8 cellular contexts compared by ENCODE assay signal in genomic region chr10:72275351-72276012, GRCh38. TPM values are rescaled to one million over a fixed set of nuclear protein-coding genes. Genes with fewer than 3 reads are reported as not detected.
DNase-seq lines count a peak whose midpoint lies in the region; ATAC-seq and TF ChIP-seq lines count a peak whose summit lies in the region.

No MANE protein-coding gene starts in this region.

- peak overlapping the region; percentile 7 for H3K18ac ChIP-seq in IMR-90 (ENCODE audit: low read depth, low read length)

- ATAC-seq in IMR-90 (ENCODE audit: low read depth): no peak
- no peak for ATAC-seq in HG02840 (IDR thresholded peaks at IDR 0.05; ENCODE audit: low FRiP score, unreplicated experiment)

- no peaks in the 10 kb centered on the region for H3K27me3 Mint-ChIP-seq in activated T-helper 2 cell treated with anti-CD3 and anti-CD28 coated beads, Interferon-gamma antibody, Interleukin-2, Interleukin-4, amounts not matched to agents 10 μg/mL and 5 μg/mL and 100 μg/mL, durations not matched to agents 14 hours and 24 hours and 36 hours (ENCODE audit: low read depth)

- H4K5ac ChIP-seq in IMR-90 (ENCODE audit: low read depth, low read length): peak overlapping the region; percentile 9; the same call in 1 of the 2 replicates

- peaks cover 38% of the 10 kb centered on the region for H3K4me1 Mint-ChIP-seq in activated T-helper 2 cell treated with anti-CD3 and anti-CD28 coated beads, Interferon-gamma antibody, Interleukin-2, Interleukin-4, amounts not matched to agents 10 μg/mL and 5 μg/mL and 100 μg/mL, durations not matched to agents 14 hours and 24 hours and 36 hours (ENCODE audit: low read depth)

- H3K9me3 Mint-ChIP-seq in activated T-helper 2 cell treated with anti-CD3 and anti-CD28 coated beads, Interferon-gamma antibody, Interleukin-2, Interleukin-4, amounts not matched to agents 10 μg/mL and 5 μg/mL and 100 μg/mL, durations not matched to agents 14 hours and 24 hours and 36 hours: no peaks in the 10 kb centered on the region

- BruUV-seq in IMR-90 (replicated peaks; lab: Mats Ljungman, UMichigan): no TSS peak

- TF ChIP-seq CTCF in BE2C (IDR thresholded peaks at IDR 0.05; ENCODE audit: low read depth, low read length) (no peak), IMR-90 (conservative IDR thresholded peaks at IDR 0.05; ENCODE audit: low read depth, low read length) (no peak), spleen (IDR thresholded peaks at IDR 0.05 in 8 of 11, conservative IDR thresholded peaks at IDR 0.05 in 3 of 11) (no peak)

- peak overlapping the region; percentile 66 for H2BK5ac ChIP-seq in IMR-90 (ENCODE audit: low read depth, low read length, poor library complexity, severe bottlenecking)

- H2AK9ac ChIP-seq in IMR-90 (replicated peaks; ENCODE audit: low read depth, low read length, poor library complexity): peak overlapping the region; percentile 98

- peak overlapping the region; percentile 15 to 70; a peak in 3 of 4 replicates for H4K8ac ChIP-seq in IMR-90 (ENCODE audit: low read depth in 2 of 2, low read length in 2 of 2)

- POLR2A ChIA-PET in IMR-90 (lab: Charles Lee; ENCODE audit: unreplicated experiment): interaction anchor here (0.6 to 0.9 kb wide), 3 partner anchors 8 to 45 kb away, joined by 3 to 6 read pairs (median 3); no protein-coding TSS in a partner anchor

- dilution Hi-C loops in IMR-90 (cut with HindIII; ENCODE audit: low sequenced_read_pairs, unreplicated experiment): no loop called here

- H2AFZ ChIP-seq in IMR-90 (replicated peaks; ENCODE audit: low read length, poor library complexity): peak overlapping the region; percentile 91

- H3K14ac ChIP-seq in IMR-90 (replicated peaks; ENCODE audit: low read depth, low read length): peak overlapping the region; percentile 97

- H3K27ac ChIP-seq in IMR-90 (ENCODE audit: insufficient read depth, low read length) (peak overlapping the region; percentile 87), spleen (peak overlapping the region; percentile 89 to 99 (median 97))

- peak overlapping the region; percentile 91 for H3K4ac ChIP-seq in IMR-90 (ENCODE audit: low read depth, low read length)

- no peak overlapping the region for H2BK20ac ChIP-seq in IMR-90 (ENCODE audit: low read depth, low read length)

- in situ Hi-C loops in IMR-90 (cut with MboI; ENCODE audit: low sequenced_read_pairs): no loop called here

- H2BK120ac ChIP-seq in IMR-90 (ENCODE audit: low read depth, low read length): peak overlapping the region; percentile 23

- no peak overlapping the region for H2BK15ac ChIP-seq in IMR-90 (ENCODE audit: low read depth, low read length)

- H3K36me3 Mint-ChIP-seq in activated T-helper 2 cell treated with anti-CD3 and anti-CD28 coated beads, Interferon-gamma antibody, Interleukin-2, Interleukin-4, amounts not matched to agents 10 μg/mL and 5 μg/mL and 100 μg/mL, durations not matched to agents 14 hours and 24 hours and 36 hours (ENCODE audit: low read depth): peaks cover 38% of the 10 kb centered on the region

- H3K56ac ChIP-seq in IMR-90 (ENCODE audit: extremely low read depth, insufficient read depth, low read length): peak overlapping the region; percentile 73

- H3K27me3 ChIP-seq in BE2C (no peaks in the 10 kb centered on the region), IMR-90 (ENCODE audit: control insufficient read depth, insufficient read depth, low read length) (no peaks in the 10 kb centered on the region), spleen (replicated peaks in 1 of 7) (no peaks in the 10 kb centered on the region)

- no peak for DNase-seq in BE2C
- peak; percentile 34 for DNase-seq in IMR-90
- no peak for DNase-seq in activated T-helper 2 cell treated with anti-CD3 and anti-CD28 coated beads, Interferon-gamma antibody, Interleukin-2, Interleukin-4, amounts not matched to agents 10 μg/mL and 5 μg/mL and 100 μg/mL, durations not matched to agents 14 hours and 24 hours and 36 hours (ENCODE audit: low spot score)
- DNase-seq in spleen: no peak
- no peak for DNase-seq in epidermal melanocyte (ENCODE audit: insufficient read length, low spot score)
- no peak for DNase-seq in A172 (ENCODE audit: low spot score)

- peaks cover 22% of the 10 kb centered on the region for H3K36me3 ChIP-seq in BE2C
- H3K36me3 ChIP-seq in IMR-90 (ENCODE audit: control insufficient read depth, insufficient read depth, low read length): peaks cover 24% of the 10 kb centered on the region
- H3K36me3 ChIP-seq in spleen: peaks cover 6 to 29% (median 18%) of the 10 kb centered on the region in 6 donors

- CTCF ChIA-PET in IMR-90 (lab: Yijun Ruan, JAX): interaction anchor here (0.6 to 1.9 kb wide), 9 partner anchors 8 to 1823 kb away, joined by 3 to 5 read pairs (median 3); no protein-coding TSS in a partner anchor

- H3K4me3 ChIP-seq in BE2C (ENCODE audit: low read depth, low read length) (peak overlapping the region; percentile 99), IMR-90 (ENCODE audit: insufficient read depth, low read depth, low read length) (peak overlapping the region; percentile 80), iPS-18c (ENCODE audit: insufficient read depth, low read depth, low read length) (peak overlapping the region; percentile 22; the same call in 1 of the 2 replicates), spleen (peak overlapping the region; percentile 82 to 98 (median 93))

- peaks cover 6% of the 10 kb centered on the region; the same call in 1 of the 2 replicates for H3K4me1 ChIP-seq in BE2C
- peaks cover 10% of the 10 kb centered on the region for H3K4me1 ChIP-seq in IMR-90 (ENCODE audit: control insufficient read depth, insufficient read depth, low read length)
- H3K4me1 ChIP-seq in spleen: peaks cover 22 to 76% (median 52%) of the 10 kb centered on the region in 6 donors

- H3K79me1 ChIP-seq in IMR-90 (ENCODE audit: low read depth in 1 of 2, low read length in 2 of 2): peaks cover 10 to 27% of the 10 kb centered on the region in 2 experiments; a peak in 3 of 4 replicates

- peak overlapping the region; percentile 92 for H3K23ac ChIP-seq in IMR-90 (ENCODE audit: low read depth, low read length)

- WGBS in IMR-90 (ENCODE audit: extremely low coverage in 2 of 2, insufficient read length in 1 of 2), 2 experiments: 0% methylated on average over 1 of the region's 12 CpGs; no CpG with 5 or more reads in 1 of the 2 experiments
- WGBS in spleen, 5 donors: 28 to 46% (median 37%) methylated on average over 12 of the region's 12 CpGs

- intact Hi-C loops in IMR-90 (cut with micrococcal nuclease): no loop called here
- intact Hi-C loops in activated T-helper 2 cell treated with anti-CD3 and anti-CD28 coated beads, Interferon-gamma antibody, Interleukin-2, Interleukin-4, amounts not matched to agents 10 μg/mL and 5 μg/mL and 100 μg/mL, durations not matched to agents 14 hours and 24 hours and 36 hours (cut with micrococcal nuclease): no loop called here
- intact Hi-C loops in spleen (cut with DNase I; ENCODE audit: low total_unique reads): loop anchor here (10.0 kb wide), 1 partner anchor 61 kb away; the partner anchor contains the start of genes ANAPC16 and ASCC1

- H3K9ac ChIP-seq in IMR-90 (ENCODE audit: low read depth, low read length): peak overlapping the region; percentile 94

- peak overlapping the region; percentile 10 for H2AK5ac ChIP-seq in IMR-90 (ENCODE audit: low read depth, low read length)

- H3K9me3 ChIP-seq in BE2C (no peaks in the 10 kb centered on the region), IMR-90 (ENCODE audit: control insufficient read depth, insufficient read depth, low read length) (no peaks in the 10 kb centered on the region), iPS-18c (ENCODE audit: control insufficient read depth, insufficient read depth, low read length) (no peaks in the 10 kb centered on the region), spleen (no peaks in the 10 kb centered on the region)

- H4K20me1 ChIP-seq in IMR-90 (ENCODE audit: insufficient read depth, low read length): peaks cover 38% of the 10 kb centered on the region

- H3K9me1 ChIP-seq in IMR-90 (ENCODE audit: insufficient read depth, low read length): peaks cover 10% of the 10 kb centered on the region; the same call in 1 of the 2 replicates

- H3K4me3 Mint-ChIP-seq in activated T-helper 2 cell treated with anti-CD3 and anti-CD28 coated beads, Interferon-gamma antibody, Interleukin-2, Interleukin-4, amounts not matched to agents 10 μg/mL and 5 μg/mL and 100 μg/mL, durations not matched to agents 14 hours and 24 hours and 36 hours (ENCODE audit: low read depth): peak overlapping the region; percentile 100

- peak overlapping the region; percentile 84 for H3K4me2 ChIP-seq in IMR-90 (ENCODE audit: low read depth, low read length)

- TF ChIP-seq RAD21 in IMR-90 (IDR thresholded peaks at IDR 0.05; ENCODE audit: low read length): no peak

- peak overlapping the region; percentile 94 for H3K27ac Mint-ChIP-seq in activated T-helper 2 cell treated with anti-CD3 and anti-CD28 coated beads, Interferon-gamma antibody, Interleukin-2, Interleukin-4, amounts not matched to agents 10 μg/mL and 5 μg/mL and 100 μg/mL, durations not matched to agents 14 hours and 24 hours and 36 hours

- TF ChIP-seq POLR2A in IMR-90 (IDR thresholded peaks at IDR 0.05; ENCODE audit: low read depth, low read length) (no peak; the same call in 1 of the 2 replicates), spleen (IDR thresholded peaks at IDR 0.05) (no peak)

- peak overlapping the region; percentile 26; the same call in 1 of the 2 replicates for H4K91ac ChIP-seq in IMR-90 (ENCODE audit: insufficient read depth, low read depth, low read length)

RNA-seq across cellular contexts. Expression of gene DDIT4, which starts 1.8 kb away (rescaled TPM):
- polyA plus RNA-seq in BE2C (2012; ENCODE audit: insufficient read depth, insufficient read length, low read depth): 468 TPM
- 108 and 110 TPM in 2 replicates for total RNA-seq in IMR-90 (2012; rRNA removed)
- polyA plus RNA-seq in IMR-90 (2012; rRNA removed): 31.0 and 59.6 TPM in 2 replicates
- polyA plus RNA-seq in IMR-90 (2012; cell fraction: cytosol; rRNA removed): 38.8 and 80.6 TPM in 2 replicates
- 80.3 and 93.3 TPM in 2 replicates for polyA plus RNA-seq in IMR-90 (2012; cell fraction: nucleus; rRNA removed; ENCODE audit: low replicate concordance)
- total RNA-seq in activated T-helper 2 cell treated with anti-CD3 and anti-CD28 coated beads, Interferon-gamma antibody, Interleukin-2, Interleukin-4, amounts not matched to agents 10 μg/mL and 5 μg/mL and 100 μg/mL, durations not matched to agents 14 hours and 24 hours and 36 hours: 543 and 569 TPM in 2 replicates
- 100 to 1,000 TPM; 103 to 308 (median 249) TPM for total RNA-seq in spleen
- polyA plus RNA-seq in spleen: 100 to 1,000 TPM in 2 of 3 donors, 10 to 100 TPM in 1; 99.3 to 247 (median 209) TPM
- 7.8 and 14.6 TPM in 2 replicates for total RNA-seq in A172 (2014; rRNA removed; shearing (Covaris generic))

RNA-seq across cellular contexts. Expression of gene ASCC1, which starts 59.4 kb away (rescaled TPM):
- 22.0 TPM for polyA plus RNA-seq in BE2C (2012; ENCODE audit: insufficient read depth, insufficient read length, low read depth)
- total RNA-seq in IMR-90 (2012; rRNA removed) (21.0 and 21.9 TPM in 2 replicates), spleen (10 to 100 TPM; 23.7 to 41.7 (median 37.9) TPM)
- polyA plus RNA-seq in IMR-90 (2012; rRNA removed) (12.3 and 15.9 TPM in 2 replicates), spleen (10 to 100 TPM; 11.9 to 22.0 (median 18.4) TPM)
- 5.2 and 5.6 TPM in 2 replicates for polyA plus RNA-seq in IMR-90 (2012; cell fraction: cytosol; rRNA removed)
- polyA plus RNA-seq in IMR-90 (2012; cell fraction: nucleus; rRNA removed; ENCODE audit: low replicate concordance): 1.5 and 9.0 TPM in 2 replicates
- total RNA-seq in activated T-helper 2 cell treated with anti-CD3 and anti-CD28 coated beads, Interferon-gamma antibody, Interleukin-2, Interleukin-4, amounts not matched to agents 10 μg/mL and 5 μg/mL and 100 μg/mL, durations not matched to agents 14 hours and 24 hours and 36 hours: 46.2 and 49.6 TPM in 2 replicates
- total RNA-seq in A172 (2014; rRNA removed; shearing (Covaris generic)): 30.0 and 39.5 TPM in 2 replicates

RNA-seq across cellular contexts. Expression of gene ANAPC16, which starts 59.7 kb away (rescaled TPM):
- polyA plus RNA-seq in BE2C (2012; ENCODE audit: insufficient read depth, insufficient read length, low read depth): 95.9 TPM
- total RNA-seq in IMR-90 (2012; rRNA removed) (26.3 and 35.3 TPM in 2 replicates), spleen (100 to 1,000 TPM in 3 of 7 donors, 10 to 100 TPM in 4; 70.8 to 115 (median 97.2) TPM)
- polyA plus RNA-seq in IMR-90 (2012; rRNA removed) (17.4 and 25.2 TPM in 2 replicates), spleen (100 to 1,000 TPM; 182 to 239 (median 224) TPM)
- 11.2 and 14.4 TPM in 2 replicates for polyA plus RNA-seq in IMR-90 (2012; cell fraction: cytosol; rRNA removed)
- 4.8 and 19.4 TPM in 2 replicates for polyA plus RNA-seq in IMR-90 (2012; cell fraction: nucleus; rRNA removed; ENCODE audit: low replicate concordance)
- total RNA-seq in activated T-helper 2 cell treated with anti-CD3 and anti-CD28 coated beads, Interferon-gamma antibody, Interleukin-2, Interleukin-4, amounts not matched to agents 10 μg/mL and 5 μg/mL and 100 μg/mL, durations not matched to agents 14 hours and 24 hours and 36 hours: 94.1 and 95.9 TPM in 2 replicates
- 69.5 and 78.1 TPM in 2 replicates for total RNA-seq in A172 (2014; rRNA removed; shearing (Covaris generic))

Comparison
In these comparisons a context has a peak if more than half of its experiments do, and no peak if none do; other contexts are left out.
1. H3K4me3 ChIP-seq: peak in every context shown above with its lines; median percentile 99 in BE2C; 93 in spleen; 80 in IMR-90; 22 in iPS-18c.